8 cellular contexts compared by ENCODE assay signal in the genomic region with DNA sequence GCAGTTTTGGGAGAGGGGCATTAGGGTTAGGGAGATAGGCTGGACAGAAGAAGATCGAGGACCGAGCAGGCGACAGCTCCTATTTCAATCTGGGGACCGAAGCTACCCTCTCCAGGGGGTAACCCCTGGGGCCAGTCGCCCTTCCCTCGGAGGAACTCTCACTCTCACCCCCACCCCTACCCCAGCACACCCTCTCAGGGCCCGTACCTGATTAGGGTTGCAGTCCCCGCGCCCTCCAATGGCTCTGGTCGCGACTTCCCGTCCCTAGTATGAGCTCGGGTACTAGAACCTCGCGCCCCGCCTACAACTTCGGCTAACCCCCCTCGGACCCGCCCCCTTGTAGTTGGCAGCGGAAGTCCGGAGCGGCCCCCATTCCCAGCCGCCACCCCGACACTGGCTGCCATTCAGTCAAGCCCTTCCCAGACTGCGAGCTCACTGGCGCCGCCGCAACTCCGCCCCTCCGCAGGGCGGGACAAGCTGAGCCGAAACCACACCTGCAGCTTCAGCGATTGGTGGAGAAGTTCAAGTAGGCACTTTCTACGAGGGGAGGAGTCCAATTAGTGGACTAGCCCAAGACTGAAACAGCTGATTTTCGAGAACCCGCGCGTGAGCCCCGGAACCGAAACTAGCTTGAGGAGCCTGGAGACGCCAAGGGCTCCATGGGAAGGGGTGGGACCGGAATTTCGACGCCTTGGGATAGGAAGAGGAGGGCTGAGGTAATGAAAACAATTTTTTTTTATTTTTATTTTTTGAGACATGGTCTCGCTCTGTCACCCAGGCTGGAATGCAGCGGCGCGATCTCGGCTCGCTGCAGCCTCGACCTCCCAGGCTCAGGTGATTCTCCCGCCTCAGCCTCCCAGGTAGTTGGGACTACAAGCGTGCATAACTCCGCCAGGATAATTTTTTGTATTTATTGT. TPM values are rescaled to one million over a fixed set of nuclear protein-coding genes. Genes with fewer than 3 reads are reported as not detected.
A peak's percentile ranks its signal among the peaks of the same experiment; 100 is the strongest.
DNase-seq lines count a peak whose midpoint lies in the region; ATAC-seq lines count a peak whose summit lies in the region.

A gene (minus strand): TSS at position 257 of the 917 bp plus-strand sequence. CDS start 3,536 bp downstream, outside the sequence.

- H3K36me3 Mint-ChIP-seq in IgD-negative memory B cell, result peaks cover 3% of the 10 kb centered on the region

- peaks cover 4 to 29% (median 18%) of the 10 kb centered on the region in 3 donors for H3K4me1 Mint-ChIP-seq in IgD-negative memory B cell

- DNase-seq in DMS 273 treated with DMSO at 0.1 percent for 48 hours (lab: John Stamatoyannopoulos, UW) (peak; percentile 94), OCI-M2 (lab: John Stamatoyannopoulos, UW; ENCODE audit: unreplicated experiment) (peak; percentile 90), activated T-cell treated with anti-CD3 and anti-CD28 coated beads for 4 hours (peak; percentile 97), epidermal melanocyte (ENCODE audit: insufficient read length, low spot score) (peak; percentile 84), middle frontal gyrus (ENCODE audit: extremely low spot score, low spot score) (peak; percentile 98)
- peak; percentile 98 to 99 for DNase-seq in stimulated activated CD8-positive, alpha-beta memory T cell treated with anti-CD3 and anti-CD28 coated beads, Interleukin-2, amount 100 ng/mL, for 48 hours (ENCODE audit: low read depth in 2 of 2)

- no peaks in the 10 kb centered on the region for H3K9me3 Mint-ChIP-seq in IgD-negative memory B cell

- peak within 1 kb of the TSS; percentile 81 to 95 (median 88) for H3K27ac Mint-ChIP-seq in IgD-negative memory B cell

- peak within 1 kb of the TSS; percentile 91 to 98 (median 95) for H3K4me3 Mint-ChIP-seq in IgD-negative memory B cell

- ATAC-seq in GM21529 (IDR thresholded peaks at IDR 0.05; ENCODE audit: unreplicated experiment), result peak; percentile 93

- H3K27me3 Mint-ChIP-seq in IgD-negative memory B cell, result no peaks in the 10 kb centered on the region

RNA-seq across cellular contexts. Expression of the gene that starts here (rescaled TPM):
- 87.7 TPM for polyA plus RNA-seq in IgD-negative memory B cell

Comparison
In these comparisons a context has a peak if more than half of its experiments do, and no peak if none do; other contexts are left out.
1. Peak in every context shown above with its lines: DNase-seq and ATAC-seq.